ENCODE assay signal across 24 cellular contexts in the genomic region with DNA sequence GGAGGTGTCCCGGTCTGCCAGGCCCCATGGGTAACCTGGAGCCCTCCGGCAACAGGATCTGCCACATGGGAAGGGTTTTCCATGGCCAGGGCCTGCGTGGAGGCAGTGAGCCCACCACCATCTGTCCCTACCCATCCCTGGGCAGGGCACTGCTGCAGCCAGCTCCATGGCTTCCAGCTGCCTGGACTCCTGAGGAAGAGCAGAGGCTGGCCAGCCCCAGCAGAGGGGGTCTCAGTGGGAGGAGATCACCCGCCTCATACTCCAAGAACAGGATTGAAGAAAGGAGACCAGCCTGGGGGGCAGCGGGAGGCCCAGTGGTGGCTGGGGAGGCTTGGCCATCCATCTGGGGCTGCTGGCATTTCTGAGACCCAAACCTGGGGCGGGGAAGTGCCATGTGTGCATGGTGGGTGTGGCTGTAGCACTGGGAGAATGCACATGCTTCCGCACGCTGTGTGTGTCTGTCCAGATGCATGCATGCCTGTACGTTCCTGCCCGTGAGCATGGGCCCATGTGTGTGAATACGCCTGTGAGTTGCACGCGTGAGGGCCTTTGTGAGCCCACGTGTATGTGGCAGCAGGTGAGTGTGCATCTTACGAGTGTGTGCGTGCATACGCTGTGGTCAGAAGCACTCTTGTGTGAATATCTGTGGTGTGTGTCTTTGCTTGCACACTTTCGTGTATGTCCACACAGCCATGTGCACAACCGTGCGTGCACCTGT.
"Had no signal": no experiment of that assay in that cellular context is flagged by ENCODE, and none has a peak within 500 bp of the region (broad histone marks: within the 10 kb centered on the region; RNA-seq: fewer than 3 reads in every experiment).

No MANE protein-coding gene starts in this region.

- H3K9me3 ChIP-seq: gastrocnemius medialis, suprapubic skin, transverse colon, vagina had no signal

- H3K27me3 ChIP-seq: vagina had no signal

- H3K4me1 Mint-ChIP-seq: activated naive CD8-positive, alpha-beta T cell treated with anti-CD3 and anti-CD28 coated beads, Interleukin-2, amount 10 ng/mL, durations not matched to agents 7 days and 5 days; activated T-helper 17 cell treated with anti-CD3 and anti-CD28 coated beads, Interleukin-2, amount 50 U/mL, for 72 hours had no signal

- DNase-seq: activated CD4-positive, alpha-beta T cell treated with anti-CD3 and anti-CD28 coated beads for 1 hour; activated CD4-positive, alpha-beta T cell treated with anti-CD3 and anti-CD28 coated beads, Interleukin-2, amount 50 U/mL, for 4 hours; activated naive CD4-positive, alpha-beta T cell; activated naive CD8-positive, alpha-beta T cell treated with anti-CD3 and anti-CD28 coated beads, Interleukin-2, amount 10 ng/mL, durations not matched to agents 7 days and 5 days; activated T-cell treated with anti-CD3 and anti-CD28 coated beads for 4 hours; amygdala; brain microvascular endothelial cell; cortex of kidney; gastrocnemius medialis; kidney glomerular epithelial cell; mesendoderm; nucleus accumbens; small intestine; stimulated activated CD4-positive, alpha-beta T cell treated with anti-CD3 and anti-CD28 coated beads, Interleukin-4, amount 100 ng/mL, for 1 hour; stimulated activated naive CD8-positive, alpha-beta T cell treated with anti-CD3 and anti-CD28 coated beads, Interleukin-15, amount 100 ng/mL, for 72 hours; SW 1271; T-helper 2 cell; transverse colon had no signal

- H3K4me3 ChIP-seq: gastrocnemius medialis, suprapubic skin, transverse colon, vagina had no signal

- H3K4me3 Mint-ChIP-seq: activated naive CD8-positive, alpha-beta T cell treated with anti-CD3 and anti-CD28 coated beads, Interleukin-2, amount 10 ng/mL, durations not matched to agents 7 days and 5 days; activated T-helper 17 cell treated with anti-CD3 and anti-CD28 coated beads, Interleukin-2, amount 50 U/mL, for 72 hours; central memory CD8-positive, alpha-beta T cell; naive thymus-derived CD8-positive, alpha-beta T cell; stimulated activated naive CD8-positive, alpha-beta T cell treated with anti-CD3 and anti-CD28 coated beads, Interleukin-15, amount 100 ng/mL, for 72 hours had no signal

- FAIRE-seq: small intestine had no signal

- ATAC-seq: activated T-helper 17 cell treated with anti-CD3 and anti-CD28 coated beads, Interleukin-2, amount 50 U/mL, for 72 hours; gastrocnemius medialis; naive thymus-derived CD8-positive, alpha-beta T cell; stimulated activated naive CD8-positive, alpha-beta T cell treated with anti-CD3 and anti-CD28 coated beads, Interleukin-15, amount 100 ng/mL, for 72 hours had no signal

- H3K9me3 Mint-ChIP-seq: activated naive CD8-positive, alpha-beta T cell treated with anti-CD3 and anti-CD28 coated beads, Interleukin-2, amount 10 ng/mL, durations not matched to agents 7 days and 5 days; activated T-helper 17 cell treated with anti-CD3 and anti-CD28 coated beads, Interleukin-2, amount 50 U/mL, for 72 hours; central memory CD8-positive, alpha-beta T cell; naive thymus-derived CD8-positive, alpha-beta T cell; stimulated activated naive CD8-positive, alpha-beta T cell treated with anti-CD3 and anti-CD28 coated beads, Interleukin-15, amount 100 ng/mL, for 72 hours had no signal

- H3K4me1 ChIP-seq: gastrocnemius medialis, suprapubic skin, transverse colon, vagina had no signal

- H3K36me3 Mint-ChIP-seq: activated naive CD8-positive, alpha-beta T cell treated with anti-CD3 and anti-CD28 coated beads, Interleukin-2, amount 10 ng/mL, durations not matched to agents 7 days and 5 days; naive thymus-derived CD8-positive, alpha-beta T cell had no signal

- H3K36me3 ChIP-seq: brain microvascular endothelial cell, gastrocnemius medialis, suprapubic skin, transverse colon, vagina had no signal

- H3K27ac Mint-ChIP-seq: activated naive CD8-positive, alpha-beta T cell treated with anti-CD3 and anti-CD28 coated beads, Interleukin-2, amount 10 ng/mL, durations not matched to agents 7 days and 5 days; activated T-helper 17 cell treated with anti-CD3 and anti-CD28 coated beads, Interleukin-2, amount 50 U/mL, for 72 hours; naive thymus-derived CD8-positive, alpha-beta T cell; stimulated activated naive CD8-positive, alpha-beta T cell treated with anti-CD3 and anti-CD28 coated beads, Interleukin-15, amount 100 ng/mL, for 72 hours had no signal

- H3K27ac ChIP-seq: brain microvascular endothelial cell, gastrocnemius medialis, suprapubic skin, transverse colon, vagina, VCaP had no signal
